1 cellular context compared by ENCODE assay signal in genomic region chr18:46341989-46342525, GRCh38.
TF ChIP-seq lines count a peak whose summit lies in the region.

No MANE protein-coding gene starts in this region.

TF ChIP-seq in HepG2, 621 proteins besides CTCF, POLR2A, EP300 and RAD21 (continued from another document):
- TF ChIP-seq BCL3 (CRISPR knock-in tag; IDR thresholded peaks at IDR 0.05) = no peak
- TF ChIP-seq ARID2 (CRISPR knock-in tag; IDR thresholded peaks at IDR 0.05; ENCODE audit: borderline replicate concordance) = no peak
- TF ChIP-seq FOXP4 (CRISPR knock-in tag; IDR thresholded peaks at IDR 0.05) = no peak
- no peak for TF ChIP-seq ZNF367 (CRISPR knock-in tag; IDR thresholded peaks at IDR 0.05; ENCODE audit: borderline replicate concordance)
- no peak for TF ChIP-seq MLLT10 (CRISPR knock-in tag; IDR thresholded peaks at IDR 0.05)
- TF ChIP-seq ZFP36L2 (CRISPR knock-in tag; IDR thresholded peaks at IDR 0.05) = no peak
- no peak for TF ChIP-seq ZBTB7B (CRISPR knock-in tag; IDR thresholded peaks at IDR 0.05)
- TF ChIP-seq ZNF75D (CRISPR knock-in tag; IDR thresholded peaks at IDR 0.05; ENCODE audit: borderline replicate concordance) = no peak
- no peak for TF ChIP-seq FOXK1 (CRISPR knock-in tag; IDR thresholded peaks at IDR 0.05; ENCODE audit: borderline replicate concordance, low read depth)
